16 cellular contexts compared by ENCODE assay signal in genomic region chr15:101185770-101186169, GRCh38.
"Had no signal": no experiment of that assay in that cellular context is flagged by ENCODE, and none has a peak within 500 bp of the region (broad histone marks: within the 10 kb centered on the region; RNA-seq: fewer than 3 reads in every experiment).

No MANE protein-coding gene starts in this region.

- H3K27ac Mint-ChIP-seq: memory B cell; T-helper 1 cell treated with Interleukin-12 subunit alpha and Interleukin-12 subunit beta and Interleukin-4 antibody, amounts not matched to agents 30 μg/mL and 1 μg/mL, for 36 hours had no signal

- H3K36me3 ChIP-seq: esophagus muscularis mucosa, thoracic aorta, uterus had no signal

- H3K4me3 ChIP-seq: dorsolateral prefrontal cortex, esophagus muscularis mucosa, left lung, stomach, thoracic aorta, uterus had no signal

- H3K27ac ChIP-seq: dorsolateral prefrontal cortex, esophagus muscularis mucosa, thoracic aorta had no signal

- H3K9me3 Mint-ChIP-seq: memory B cell; natural killer cell treated with Interleukin-12 subunit alpha and Interleukin-12 subunit beta and Interleukin-15 and Interleukin-18, amount 100 ng/mL, for 72 hours; T-helper 1 cell treated with Interleukin-12 subunit alpha and Interleukin-12 subunit beta and Interleukin-4 antibody, amounts not matched to agents 30 μg/mL and 1 μg/mL, for 36 hours had no signal

- H3K4me1 ChIP-seq: uterus had no signal

- DNase-seq: activated CD4-positive, alpha-beta T cell treated with anti-CD3 and anti-CD28 coated beads for 48 hours; activated gamma-delta T cell treated with Interleukin-2 at 50 U/mL for 16 hours; activated T-cell treated with anti-CD3 and anti-CD28 coated beads, Interleukin-2, amount 50 U/mL, for 1 hour; amniotic stem cell; cerebellar nuclear complex; dorsolateral prefrontal cortex; glutamatergic neuron; left lung; stimulated activated CD4-positive, alpha-beta T cell treated with anti-CD3 and anti-CD28 coated beads, Interleukin-4, amount 100 ng/mL, for 4 hours; stomach; uterus had no signal

- H3K9me3 ChIP-seq: esophagus muscularis mucosa, left lung, stomach, thoracic aorta, uterus had no signal

- H3K4me3 Mint-ChIP-seq: memory B cell; natural killer cell treated with Interleukin-12 subunit alpha and Interleukin-12 subunit beta and Interleukin-15 and Interleukin-18, amount 100 ng/mL, for 72 hours; T-helper 1 cell treated with Interleukin-12 subunit alpha and Interleukin-12 subunit beta and Interleukin-4 antibody, amounts not matched to agents 30 μg/mL and 1 μg/mL, for 36 hours had no signal

- ATAC-seq: left lung; natural killer cell treated with Interleukin-12 subunit alpha and Interleukin-12 subunit beta and Interleukin-15 and Interleukin-18, amount 100 ng/mL, for 72 hours had no signal

- H3K27me3 ChIP-seq: dorsolateral prefrontal cortex, esophagus muscularis mucosa, left lung, stomach, uterus had no signal

- H3K27me3 Mint-ChIP-seq: memory B cell; natural killer cell treated with Interleukin-12 subunit alpha and Interleukin-12 subunit beta and Interleukin-15 and Interleukin-18, amount 100 ng/mL, for 72 hours had no signal
